19 cellular contexts compared by ENCODE assay signal in the genomic region with DNA sequence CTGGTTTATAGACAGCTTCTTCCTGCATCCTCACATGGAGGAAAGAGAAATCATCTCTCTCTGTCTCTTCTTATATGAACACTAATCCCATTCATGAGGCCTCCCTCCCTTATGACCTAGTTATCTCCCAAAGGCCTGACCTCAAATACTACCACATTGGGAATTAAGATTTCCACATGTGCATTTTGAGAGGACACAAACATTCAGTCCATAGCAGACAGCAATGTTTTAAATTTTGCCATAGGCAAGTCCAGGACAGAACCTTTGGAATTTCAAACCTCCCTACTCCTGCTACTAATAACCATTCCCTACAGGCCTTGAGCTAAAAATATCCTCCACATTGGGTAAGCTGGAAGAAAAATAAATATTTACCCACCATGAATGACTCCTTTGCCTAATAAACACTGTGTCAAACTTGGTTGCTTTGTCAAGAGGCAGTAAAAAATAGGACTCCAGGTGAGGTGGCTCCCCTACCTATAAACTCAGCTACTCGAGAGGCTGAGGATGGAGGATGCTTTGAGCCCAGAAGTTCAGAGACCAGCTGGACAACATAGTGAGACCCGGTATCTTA.
DNase-seq lines count a peak whose midpoint lies in the region; ATAC-seq, FAIRE-seq and TF ChIP-seq lines count a peak whose summit lies in the region.
"Had no signal": no experiment of that assay in that cellular context is flagged by ENCODE, and none has a peak within 500 bp of the region (broad histone marks: within the 10 kb centered on the region; RNA-seq: fewer than 3 reads in every experiment).

No MANE protein-coding gene starts in this region.

- TF ChIP-seq POLR2A in right lobe of liver (IDR thresholded peaks at IDR 0.05) = no peak

- FAIRE-seq in frontal cortex (lab: Jason Lieb, UNC) = no peak
- FAIRE-seq: GM12892, H1, RCC 7860 had no signal

- no peaks in the 10 kb centered on the region for H3K9me3 ChIP-seq in right lobe of liver
- H3K9me3 ChIP-seq: upper lobe of left lung had no signal

- no peak overlapping the region; the same call in 1 of the 2 replicates for H3K27ac Mint-ChIP-seq in WTC11
- H3K27ac Mint-ChIP-seq: activated CD8-positive, alpha-beta memory T cell treated with anti-CD3 and anti-CD28 coated beads, Interleukin-2, amount 10 ng/mL, durations not matched to agents 7 days and 5 days had no signal

- POLR2A ChIA-PET in WTC11 (lab: Charles Lee) = no interaction called here

- peaks cover 5% of the 10 kb centered on the region; the same call in 1 of the 2 replicates for H3K4me1 Mint-ChIP-seq in WTC11

- DNase-seq in AG09319 (ENCODE audit: extremely low read depth, low read depth) (peak; percentile 19), LNCaP clone FGC (ENCODE audit: low read depth) (peak; percentile 34), WTC11 (ENCODE audit: low spot score) (no peak), right lobe of liver (no peak), NCI-H1092 treated with DMSO at 0.1 percent for 48 hours (lab: John Stamatoyannopoulos, UW) (no peak), dedifferentiated amniotic fluid mesenchymal stem cell (ENCODE audit: extremely low spot score) (no peak), DMS 273 (lab: John Stamatoyannopoulos, UW; ENCODE audit: unreplicated experiment) (no peak), frontal cortex (ENCODE audit: low spot score in 2 of 2) (no peak)
- DNase-seq: activated CD4-positive, CD25-positive, alpha-beta regulatory T cell treated with anti-CD3 and anti-CD28 coated beads, Interleukin-2, amount 50 U/mL, for 72 hours; activated CD8-positive, alpha-beta memory T cell treated with anti-CD3 and anti-CD28 coated beads, Interleukin-2, amount 10 ng/mL, durations not matched to agents 7 days and 5 days; foreskin keratinocyte; GDM1; naive thymus-derived CD4-positive, alpha-beta T cell; NCI-H1694; stimulated activated naive CD8-positive, alpha-beta T cell treated with anti-CD3 and anti-CD28 coated beads, Interleukin-15, Interleukin-2, amounts not matched to agents 100 U/mL and 50 U/mL, for 24 hours; upper lobe of left lung had no signal

- no peaks in the 10 kb centered on the region for H3K9me3 Mint-ChIP-seq in WTC11

- H3K4me3 ChIP-seq in LNCaP clone FGC (ENCODE audit: low read depth, low read length) (no peak overlapping the region), right lobe of liver (no peak overlapping the region)
- H3K4me3 ChIP-seq: upper lobe of left lung had no signal

- CTCF ChIA-PET in WTC11 (lab: Charles Lee) = no interaction called here

- 14% methylated on average over 2 of the region's 2 CpGs for WGBS in right lobe of liver (ENCODE audit: insufficient coverage, low coverage, low lambda C conversion rate, missing lambda C conversion rate)

- H3K27me3 Mint-ChIP-seq in WTC11 (ENCODE audit: low read depth) = peaks cover 16% of the 10 kb centered on the region

- no peaks in the 10 kb centered on the region for H3K36me3 ChIP-seq in right lobe of liver
- H3K36me3 ChIP-seq: upper lobe of left lung had no signal

- no peak for ATAC-seq in WTC11
- ATAC-seq in right lobe of liver = peak; percentile 83 to 88 (median 87)
- ATAC-seq: activated CD8-positive, alpha-beta memory T cell treated with anti-CD3 and anti-CD28 coated beads, Interleukin-2, amount 10 ng/mL, durations not matched to agents 7 days and 5 days; foreskin keratinocyte; naive thymus-derived CD4-positive, alpha-beta T cell; stimulated activated naive CD8-positive, alpha-beta T cell treated with anti-CD3 and anti-CD28 coated beads, Interleukin-15, Interleukin-2, amounts not matched to agents 100 U/mL and 50 U/mL, for 24 hours had no signal

- H3K4me3 Mint-ChIP-seq in WTC11 = no peak overlapping the region
- H3K4me3 Mint-ChIP-seq: activated CD8-positive, alpha-beta memory T cell treated with anti-CD3 and anti-CD28 coated beads, Interleukin-2, amount 10 ng/mL, durations not matched to agents 7 days and 5 days; naive thymus-derived CD4-positive, alpha-beta T cell had no signal

- H3K36me3 Mint-ChIP-seq in WTC11 = no peaks in the 10 kb centered on the region
- H3K36me3 Mint-ChIP-seq: activated CD8-positive, alpha-beta memory T cell treated with anti-CD3 and anti-CD28 coated beads, Interleukin-2, amount 10 ng/mL, durations not matched to agents 7 days and 5 days; naive thymus-derived CD4-positive, alpha-beta T cell had no signal

- H3K27me3 ChIP-seq in right lobe of liver = no peaks in the 10 kb centered on the region
- H3K27me3 ChIP-seq: foreskin keratinocyte, upper lobe of left lung had no signal

- TF ChIP-seq CTCF in AG09319 (IDR thresholded peaks at IDR 0.05; ENCODE audit: low read depth, low read length) (no peak), LNCaP clone FGC (IDR thresholded peaks at IDR 0.05; ENCODE audit: control insufficient read depth, extremely low read depth, insufficient read depth) (no peak), WTC11 (IDR thresholded peaks at IDR 0.05) (no peak), right lobe of liver (IDR thresholded peaks at IDR 0.05) (no peak)

- H3K4me1 ChIP-seq in right lobe of liver = peaks cover 0 to 31% (median 10%) of the 10 kb centered on the region in 4 donors
- H3K4me1 ChIP-seq: upper lobe of left lung had no signal

- intact Hi-C loops in right lobe of liver (cut with DNase I) = no loop called here

- peak overlapping the region; percentile 49 to 90 (median 84) for H3K27ac ChIP-seq in right lobe of liver
- H3K27ac ChIP-seq: foreskin keratinocyte had no signal

TF ChIP-seq in WTC11, 78 proteins besides CTCF, POLR2A, EP300 and RAD21:
- TF ChIP-seq ATF1 (CRISPR knock-in tag; IDR thresholded peaks at IDR 0.05) (no peak), GABPB1 (CRISPR knock-in tag; IDR thresholded peaks at IDR 0.05) (peak; percentile 55; the same call in 1 of the 2 replicates)

Comparison
In these comparisons a context has a peak if more than half of its experiments do, and no peak if none do; other contexts are left out.
1. DNase-seq: peak in AG09319 (single experiment) and LNCaP clone FGC (single experiment); none in WTC11 (single experiment), right lobe of liver (0 of 3), NCI-H1092 treated with DMSO at 0.1 percent for 48 hours (single experiment), dedifferentiated amniotic fluid mesenchymal stem cell (single experiment), DMS 273 (single experiment) and frontal cortex (0 of 2).